Comparison of ENCODE assay signal across 15 cellular contexts in genomic region chr4:54802336-54802735, GRCh38.
DNase-seq lines count a peak whose midpoint lies in the region; ATAC-seq and TF ChIP-seq lines count a peak whose summit lies in the region.
"Had no signal": no experiment of that assay in that cellular context is flagged by ENCODE, and none has a peak within 500 bp of the region (broad histone marks: within the 10 kb centered on the region; RNA-seq: fewer than 3 reads in every experiment).

No MANE protein-coding gene starts in this region.

- H3K36me3 Mint-ChIP-seq in T-helper 17 cell (ENCODE audit: low read depth), result no peaks in the 10 kb centered on the region
- H3K36me3 Mint-ChIP-seq: CD14-positive monocyte had no signal

- ATAC-seq in T-helper 17 cell (no peak), GM19395 (IDR thresholded peaks at IDR 0.05; ENCODE audit: unreplicated experiment) (no peak)

- in situ Hi-C loops in GM23248 (cut with MboI), result no loop called here

- H2AFZ ChIP-seq in GM23248, result no peak overlapping the region

- no peaks in the 10 kb centered on the region for H3K36me3 ChIP-seq in GM23248 (ENCODE audit: low read depth)
- H3K36me3 ChIP-seq: Peyer's patch had no signal

- WGBS in GM23248 (ENCODE audit: low coverage in 1 of 2, low lambda C conversion rate in 2 of 2, missing lambda C conversion rate in 2 of 2), 2 experiments, result 43 to 44% methylated on average over 2 of the region's 2 CpGs

- no peaks in the 10 kb centered on the region for H3K4me1 Mint-ChIP-seq in T-helper 17 cell

- H3K4me3 Mint-ChIP-seq in T-helper 17 cell, result no peak overlapping the region
- H3K4me3 Mint-ChIP-seq: CD14-positive monocyte, HFFc6 had no signal

- peak; percentile 14 for DNase-seq in AG08396 (ENCODE audit: low spot score)
- DNase-seq in GM23248, result peak; percentile 19
- no peak for DNase-seq in T-helper 17 cell
- DNase-seq in foreskin fibroblast, result peak; percentile 2 to 55
- no peak for DNase-seq in activated naive CD4-positive, alpha-beta T cell (lab: John Stamatoyannopoulos, UW)
- no peak for DNase-seq in activated naive CD4-positive, alpha-beta T cell treated with Interleukin-2 at 50 U/mL for 16 hours
- DNase-seq: HFFc6; NCI-H1105; NCI-H1694; NCI-H2081 treated with DMSO at 0.1 percent for 48 hours; NK-92 treated with Interleukin-12 subunit alpha and Interleukin-12 subunit beta, amount 100 ng/mL, for 24 hours; Peyer's patch had no signal

- H3K4me1 ChIP-seq in GM23248 (ENCODE audit: insufficient read depth), result 0 out of 2 replicates have a peak, but pooled peaks cover 7% of the 10 kb centered on the region
- H3K4me1 ChIP-seq: Peyer's patch had no signal

- H3K27ac Mint-ChIP-seq in T-helper 17 cell, result peak overlapping the region; percentile 16
- H3K27ac Mint-ChIP-seq: CD14-positive monocyte, HFFc6 had no signal

- no peaks in the 10 kb centered on the region for H3F3A ChIP-seq in GM23248 (ENCODE audit: insufficient read depth)

- TF ChIP-seq CTCF in foreskin fibroblast (IDR thresholded peaks at IDR 0.05; ENCODE audit: low read depth, low read length), result no peak

- H3K4me3 ChIP-seq in GM23248 (no peak overlapping the region), foreskin fibroblast (ENCODE audit: low read depth in 1 of 2, low read length in 2 of 2) (no peak overlapping the region)
- H3K4me3 ChIP-seq: Peyer's patch had no signal

- H3K27me3 Mint-ChIP-seq in T-helper 17 cell, result no peaks in the 10 kb centered on the region

- no peak overlapping the region for H3K4me2 ChIP-seq in GM23248 (ENCODE audit: unreplicated experiment)
- H3K4me2 ChIP-seq: KMS-11 had no signal

- H3K9me3 ChIP-seq in GM23248 (ENCODE audit: low read depth) (no peaks in the 10 kb centered on the region), T-helper 17 cell (ENCODE audit: control insufficient read depth, low read length, poor library complexity, severe bottlenecking) (peaks cover 3% of the 10 kb centered on the region)
- H3K9me3 ChIP-seq: Peyer's patch had no signal

- H3K9me2 ChIP-seq in GM23248 (ENCODE audit: insufficient read depth), result no peaks in the 10 kb centered on the region

- no peaks in the 10 kb centered on the region for H3K79me2 ChIP-seq in GM23248 (ENCODE audit: insufficient read depth)

- H4K20me1 ChIP-seq in GM23248 (ENCODE audit: insufficient read depth), result no peaks in the 10 kb centered on the region

- no peak overlapping the region for H3K9ac ChIP-seq in GM23248
- H3K9ac ChIP-seq: KMS-11 had no signal

- H3K27me3 ChIP-seq in GM23248 (replicated peaks; ENCODE audit: insufficient read depth), result no peaks in the 10 kb centered on the region; the same call in 1 of the 2 replicates
- H3K27me3 ChIP-seq: Peyer's patch had no signal

- no peak overlapping the region for H3K27ac ChIP-seq in GM23248
- H3K27ac ChIP-seq: KMS-11, Peyer's patch had no signal

Comparison
In these comparisons a context has a peak if more than half of its experiments do, and no peak if none do; other contexts are left out.
1. DNase-seq: peak in AG08396 (single experiment), GM23248 (single experiment) and foreskin fibroblast (2 of 2); none in T-helper 17 cell (0 of 3), activated naive CD4-positive, alpha-beta T cell (0 of 4) and activated naive CD4-positive, alpha-beta T cell treated with Interleukin-2 at 50 U/mL for 16 hours (single experiment).